Comparison of ENCODE assay signal across 1 cellular context in the genomic region with DNA sequence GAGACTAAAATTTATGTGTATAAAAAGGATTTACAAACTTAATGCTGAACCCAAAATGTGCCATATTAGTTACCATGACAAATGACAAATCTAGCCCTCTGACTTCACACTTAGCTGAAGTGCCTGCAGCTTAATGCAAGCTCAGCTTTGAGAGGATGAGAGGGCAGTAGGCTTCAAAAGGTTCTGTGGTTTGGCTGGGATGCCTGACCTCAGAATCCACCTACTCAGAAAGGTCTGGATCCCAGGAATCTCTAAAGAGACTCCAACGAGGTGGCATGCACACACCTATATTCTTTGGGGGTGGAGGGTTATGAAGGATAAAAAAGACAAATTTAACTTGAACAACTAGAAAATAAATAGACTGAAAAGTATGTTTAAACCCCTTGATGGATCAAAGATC.
TF ChIP-seq lines count a peak whose summit lies in the region.

No MANE protein-coding gene starts in this region.

TF ChIP-seq in SK-N-SH, 30 proteins besides CTCF, POLR2A, EP300 and RAD21 (continued from another document):
- TF ChIP-seq SIN3A (IDR thresholded peaks at IDR 0.05; ENCODE audit: borderline replicate concordance, low read depth, low read length) (no peak), EZH2phosphoT487 (IDR thresholded peaks at IDR 0.05; ENCODE audit: borderline replicate concordance, low read depth) (no peak), ELF1 (IDR thresholded peaks at IDR 0.05) (no peak), YY1 (IDR thresholded peaks at IDR 0.05; ENCODE audit: low read depth) (no peak), TAF1 (IDR thresholded peaks at IDR 0.05; ENCODE audit: borderline replicate concordance, low read depth, low read length) (no peak)
